In genomic region chr17:69142473-69142802, GRCh38 we compare ENCODE assay signal across 12 cellular contexts. TPM values are rescaled to one million over a fixed set of nuclear protein-coding genes. Genes with fewer than 3 reads are reported as not detected.
DNase-seq lines count a peak whose midpoint lies in the region; ATAC-seq and TF ChIP-seq lines count a peak whose summit lies in the region.
"Had no signal": no experiment of that assay in that cellular context is flagged by ENCODE, and none has a peak within 500 bp of the region (broad histone marks: within the 10 kb centered on the region; RNA-seq: fewer than 3 reads in every experiment).

No MANE protein-coding gene starts in this region.

- H3K4me1 ChIP-seq in body of pancreas = peaks cover 11% of the 10 kb centered on the region

- peak; percentile 43 for DNase-seq in AG09309 (ENCODE audit: low read depth)
- peak in 1 of 4 donors; percentile 13 for DNase-seq in body of pancreas
- DNase-seq in Right ventricle myocardium superior = no peak
- peak; percentile 3 for DNase-seq in pulmonary artery endothelial cell (ENCODE audit: low read depth, low spot score)
- no peak for DNase-seq in cerebellar cortex (ENCODE audit: low spot score)
- no peak for DNase-seq in SHP77 treated with DMSO at 0.1 percent for 48 hours (lab: John Stamatoyannopoulos, UW)
- DNase-seq in NCI-H2029 (lab: John Stamatoyannopoulos, UW) = no peak
- DNase-seq in nucleus accumbens (lab: John Stamatoyannopoulos, UW) = no peak
- DNase-seq: GOT3; NCI-H2227 treated with DMSO at 0.1 percent for 48 hours; RPMI8226; stimulated activated CD8-positive, alpha-beta memory T cell treated with anti-CD3 and anti-CD28 coated beads, Interleukin-4, amount 100 ng/mL, for 48 hours had no signal

- no peak overlapping the region for H3K4me3 ChIP-seq in AG09309 (ENCODE audit: control insufficient read depth, low read depth, low read length)
- no peak overlapping the region for H3K4me3 ChIP-seq in body of pancreas

- no peaks in the 10 kb centered on the region for H3K9me3 ChIP-seq in body of pancreas

- TF ChIP-seq POLR2A in body of pancreas (IDR thresholded peaks at IDR 0.05) = no peak

- intact Hi-C loops in body of pancreas (cut with DNase I) (no loop called here), Right ventricle myocardium superior (cut with DNase I) (no loop called here)

- peak overlapping the region in 1 of 4 donors; percentile 26 for H3K27ac ChIP-seq in body of pancreas

- ATAC-seq in body of pancreas (peak; percentile 81), Right ventricle myocardium superior (ENCODE audit: poor library complexity) (peak; percentile 84)

- TF ChIP-seq CTCF in AG09309 (IDR thresholded peaks at IDR 0.05; ENCODE audit: control insufficient read depth, insufficient read depth, low read depth, low read length, missing control alignments) = no peak
- no peak for TF ChIP-seq CTCF in body of pancreas (IDR thresholded peaks at IDR 0.05)

- 33 to 35% methylated on average over 2 of the region's 2 CpGs for WGBS in body of pancreas, 2 donors

- no peaks in the 10 kb centered on the region for H3K36me3 ChIP-seq in body of pancreas (replicated peaks in 1 of 2; ENCODE audit: insufficient read depth in 1 of 2, low read depth in 2 of 2)

- no peaks in the 10 kb centered on the region for H3K27me3 ChIP-seq in body of pancreas

RNA-seq across cellular contexts. Expression of gene ABCA6, which starts 0.7 kb away (rescaled TPM):
- 10 to 100 TPM; 20.8 to 35.9 TPM for total RNA-seq in body of pancreas
- 29.7 TPM for total RNA-seq in Right ventricle myocardium superior
- 32.0 and 100 TPM in 2 replicates for total RNA-seq in pulmonary artery endothelial cell

Comparison
In these comparisons a context has a peak if more than half of its experiments do, and no peak if none do; other contexts are left out.
1. DNase-seq: peak in AG09309 (single experiment) and pulmonary artery endothelial cell (single experiment); none in Right ventricle myocardium superior (single experiment), cerebellar cortex (single experiment), SHP77 treated with DMSO at 0.1 percent for 48 hours (single experiment), NCI-H2029 (single experiment) and nucleus accumbens (0 of 56).